ENCODE assay signal across 1 cellular context in genomic region chr19:2270572-2271515, GRCh38.
TF ChIP-seq lines count a peak whose summit lies in the region.

No MANE protein-coding gene starts in this region.

TF ChIP-seq in K562, 482 proteins besides CTCF, POLR2A, EP300 and RAD21 (continued from another document and continues in another):
- TF ChIP-seq PRDM10 (IDR thresholded peaks at IDR 0.05; ENCODE audit: partially characterized antibody): peak; percentile 38
- TF ChIP-seq RREB1 (CRISPR knock-in tag; IDR thresholded peaks at IDR 0.05): no peak
- TF ChIP-seq ZC3H11A (IDR thresholded peaks at IDR 0.05; ENCODE audit: low read depth, low read length): 0 out of 2 replicates have a peak, but pooled peaks have one; percentile 65
- TF ChIP-seq ZNF41 (CRISPR knock-in tag; conservative IDR thresholded peaks at IDR 0.05): no peak
- no peak for TF ChIP-seq BCOR (IDR thresholded peaks at IDR 0.05)
- TF ChIP-seq TFE3 (CRISPR knock-in tag; IDR thresholded peaks at IDR 0.05): peak; percentile 31; the same call in 1 of the 2 replicates
- TF ChIP-seq CXXC5 (CRISPR knock-in tag; IDR thresholded peaks at IDR 0.05): peak; percentile 62; the same call in 1 of the 2 replicates
- TF ChIP-seq ZNF76 (CRISPR knock-in tag; IDR thresholded peaks at IDR 0.05; ENCODE audit: borderline replicate concordance): 0 out of 2 replicates have a peak, but pooled peaks have one; percentile 28
- TF ChIP-seq TFAP4 (CRISPR knock-in tag; IDR thresholded peaks at IDR 0.05; ENCODE audit: borderline replicate concordance): no peak
- no peak; the same call in 1 of the 2 replicates for TF ChIP-seq KAT7 (CRISPR knock-in tag; IDR thresholded peaks at IDR 0.05; ENCODE audit: borderline replicate concordance)
- no peak for TF ChIP-seq CSDE1 (IDR thresholded peaks at IDR 0.05)
- peak; percentile 89 for TF ChIP-seq CEBPG (CRISPR knock-in tag; IDR thresholded peaks at IDR 0.05)
- TF ChIP-seq CEBPG (tag; conservative IDR thresholded peaks at IDR 0.05 in 1 of 2, IDR thresholded peaks at IDR 0.05 in 1 of 2): peak; percentile 97 to 98
- TF ChIP-seq TAF7 (tag; IDR thresholded peaks at IDR 0.05): no peak
- no peak; the same call in 1 of the 2 replicates for TF ChIP-seq KLF6 (CRISPR knock-in tag; IDR thresholded peaks at IDR 0.05; ENCODE audit: borderline replicate concordance)
- no peak for TF ChIP-seq MCM3 (IDR thresholded peaks at IDR 0.05)
- TF ChIP-seq DDX20 (tag; IDR thresholded peaks at IDR 0.05; ENCODE audit: low read depth): no peak
- peak; percentile 66; the same call in 1 of the 2 replicates for TF ChIP-seq MYC (IDR thresholded peaks at IDR 0.05; ENCODE audit: low read depth, low read length)
- no peak for TF ChIP-seq MYC (CRISPR knock-in tag; IDR thresholded peaks at IDR 0.05; ENCODE audit: borderline replicate concordance, low read depth)
- no peak for TF ChIP-seq TCF7 (IDR thresholded peaks at IDR 0.05; ENCODE audit: borderline replicate concordance)
- no peak for TF ChIP-seq ZNF253 (CRISPR knock-in tag; conservative IDR thresholded peaks at IDR 0.05)
- TF ChIP-seq CCAR2 (IDR thresholded peaks at IDR 0.05; ENCODE audit: low read depth, low read length): no peak
- TF ChIP-seq SREBF2 (CRISPR knock-in tag; IDR thresholded peaks at IDR 0.05): no peak
- peak; percentile 75 for TF ChIP-seq EP400 (IDR thresholded peaks at IDR 0.05)
- no peak for TF ChIP-seq GTF2E2 (tag; IDR thresholded peaks at IDR 0.05)
- TF ChIP-seq E2F5 (CRISPR knock-in tag; IDR thresholded peaks at IDR 0.05): no peak
- no peak; the same call in 1 of the 2 replicates for TF ChIP-seq TCF3 (CRISPR knock-in tag; IDR thresholded peaks at IDR 0.05)
- no peak for TF ChIP-seq TAL1 (IDR thresholded peaks at IDR 0.05)
- TF ChIP-seq HMG20B (CRISPR knock-in tag; IDR thresholded peaks at IDR 0.05): no peak
- TF ChIP-seq ARID4B (CRISPR knock-in tag; IDR thresholded peaks at IDR 0.05): peak; percentile 48; the same call in 1 of the 2 replicates
- TF ChIP-seq FIP1L1 (IDR thresholded peaks at IDR 0.05; ENCODE audit: low read depth, low read length, poor library complexity, severe bottlenecking): peak; percentile 58
- TF ChIP-seq NONO (IDR thresholded peaks at IDR 0.05; ENCODE audit: low read depth in 2 of 2, low read length in 1 of 2): peak; percentile 45 to 77; a peak in 3 of 4 replicates
- no peak for TF ChIP-seq HMG20A (CRISPR knock-in tag; conservative IDR thresholded peaks at IDR 0.05)
- TF ChIP-seq ZNF589 (CRISPR knock-in tag; IDR thresholded peaks at IDR 0.05; ENCODE audit: low read depth): peak; percentile 70; the same call in 1 of the 2 replicates
- no peak for TF ChIP-seq ATF6 (CRISPR knock-in tag; IDR thresholded peaks at IDR 0.05)
- TF ChIP-seq CC2D1A (IDR thresholded peaks at IDR 0.05): no peak
- TF ChIP-seq MLX (CRISPR knock-in tag; conservative IDR thresholded peaks at IDR 0.05): no peak
- TF ChIP-seq ZNF431 (CRISPR knock-in tag; IDR thresholded peaks at IDR 0.05): no peak
